8 cellular contexts compared by ENCODE assay signal in the genomic region with DNA sequence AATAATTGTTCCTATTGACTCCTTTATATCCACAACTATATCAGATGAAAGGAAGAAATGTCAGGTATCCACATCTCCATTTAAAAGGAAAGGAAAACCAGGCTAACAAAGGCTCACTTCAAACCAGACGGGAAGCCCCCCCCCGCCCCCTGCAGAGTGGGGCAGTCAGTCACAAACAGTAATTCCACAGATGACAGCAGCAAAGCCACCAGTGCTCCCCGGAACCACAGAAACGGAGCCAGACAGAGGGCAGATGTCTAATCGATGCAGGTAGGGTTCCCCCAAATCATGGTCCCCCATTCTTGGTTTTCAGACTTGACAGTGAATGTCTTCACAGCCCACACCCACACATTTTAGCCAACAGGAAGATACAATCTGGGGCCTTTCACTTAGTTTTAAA.
DNase-seq lines count a peak whose midpoint lies in the region; ATAC-seq and TF ChIP-seq lines count a peak whose summit lies in the region.

No MANE protein-coding gene starts in this region.

- DNase-seq in A673 (ENCODE audit: low spot score) (peak; percentile 33), right lobe of liver (no peak), posterior cingulate gyrus (no peak), Caco-2 (no peak)
- DNase-seq in activated T-cell treated with anti-CD3 and anti-CD28 coated beads, Interleukin-2, amount 50 U/mL, for 24 hours: peak; percentile 72

- TF ChIP-seq POLR2A in right lobe of liver (IDR thresholded peaks at IDR 0.05): no peak

- ATAC-seq in GM19397 (IDR thresholded peaks at IDR 0.05; ENCODE audit: unreplicated experiment) (peak; percentile 20), HG03432 (IDR thresholded peaks at IDR 0.05; ENCODE audit: unreplicated experiment) (peak; percentile 41), right lobe of liver (no peak)

- no peak for TF ChIP-seq CTCF in A673 (conservative IDR thresholded peaks at IDR 0.05; ENCODE audit: low read depth, low read length)
- no peak for TF ChIP-seq CTCF in right lobe of liver (IDR thresholded peaks at IDR 0.05)
- TF ChIP-seq CTCF in Caco-2 (IDR thresholded peaks at IDR 0.05; ENCODE audit: insufficient read depth in 1 of 2, low read depth in 1 of 2, low read length in 1 of 2, severe bottlenecking in 1 of 2, unreplicated experiment in 1 of 2): no peak

- POLR2A ChIA-PET in A673 (lab: Charles Lee; ENCODE audit: low non-redundant PET): no interaction called here
- POLR2A ChIA-PET in Caco-2 (lab: Charles Lee): no interaction called here

- WGBS in right lobe of liver (ENCODE audit: insufficient coverage, low coverage, low lambda C conversion rate, missing lambda C conversion rate): 24% methylated on average over 5 of the region's 5 CpGs

- H3K27ac ChIP-seq in A673 (ENCODE audit: low read depth, low read length, poor library complexity, severe bottlenecking): no peak overlapping the region
- H3K27ac ChIP-seq in right lobe of liver: peak overlapping the region; percentile 64 to 81 (median 77)

- intact Hi-C loops in A673 (cut with micrococcal nuclease; ENCODE audit: unreplicated experiment) (no loop called here), right lobe of liver (cut with DNase I) (no loop called here), posterior cingulate gyrus (cut with DNase I) (loop anchor here (10.0 kb wide), 1 partner anchor 99 kb away; a partner anchor contains a TSS), Caco-2 (cut with micrococcal nuclease; ENCODE audit: unreplicated experiment) (no loop called here)

- BruUV-seq in A673 (replicated peaks; lab: Mats Ljungman, UMichigan): no TSS peak
- BruUV-seq in Caco-2 (replicated peaks; lab: Mats Ljungman, UMichigan): no TSS peak

- H3K36me3 Mint-ChIP-seq in activated T-cell treated with anti-CD3 and anti-CD28 coated beads, Interleukin-2, amount 50 U/mL, for 24 hours (ENCODE audit: low read depth): peaks cover 74% of the 10 kb centered on the region
- H3K36me3 Mint-ChIP-seq in stimulated activated naive CD8-positive, alpha-beta T cell treated with anti-CD3 and anti-CD28 coated beads, Interleukin-15, Interleukin-2, amounts not matched to agents 100 ng/mL and 50 ng/mL, for 24 hours (ENCODE audit: low read depth): peaks cover 59% of the 10 kb centered on the region
- H3K36me3 Mint-ChIP-seq in Caco-2 (ENCODE audit: insufficient read depth, unreplicated experiment): peaks cover 90% of the 10 kb centered on the region

- H3K4me1 Mint-ChIP-seq in activated T-cell treated with anti-CD3 and anti-CD28 coated beads, Interleukin-2, amount 50 U/mL, for 24 hours (ENCODE audit: low read depth): peaks cover 90% of the 10 kb centered on the region
- H3K4me1 Mint-ChIP-seq in stimulated activated naive CD8-positive, alpha-beta T cell treated with anti-CD3 and anti-CD28 coated beads, Interleukin-15, Interleukin-2, amounts not matched to agents 100 ng/mL and 50 ng/mL, for 24 hours (ENCODE audit: low read depth): peaks cover 84% of the 10 kb centered on the region
- peaks cover 40% of the 10 kb centered on the region for H3K4me1 Mint-ChIP-seq in Caco-2 (ENCODE audit: low read depth, unreplicated experiment)

- H3K27me3 Mint-ChIP-seq in activated T-cell treated with anti-CD3 and anti-CD28 coated beads, Interleukin-2, amount 50 U/mL, for 24 hours: no peaks in the 10 kb centered on the region
- no peaks in the 10 kb centered on the region for H3K27me3 Mint-ChIP-seq in stimulated activated naive CD8-positive, alpha-beta T cell treated with anti-CD3 and anti-CD28 coated beads, Interleukin-15, Interleukin-2, amounts not matched to agents 100 ng/mL and 50 ng/mL, for 24 hours
- no peaks in the 10 kb centered on the region for H3K27me3 Mint-ChIP-seq in Caco-2 (ENCODE audit: insufficient read depth, unreplicated experiment)

- H3K9me3 ChIP-seq in A673 (ENCODE audit: low read depth, low read length, poor library complexity, severe bottlenecking): no peaks in the 10 kb centered on the region
- no peaks in the 10 kb centered on the region for H3K9me3 ChIP-seq in right lobe of liver
- no peaks in the 10 kb centered on the region for H3K9me3 ChIP-seq in Caco-2

- no peaks in the 10 kb centered on the region for H3K27me3 ChIP-seq in A673 (replicated peaks; ENCODE audit: insufficient read depth, low read depth, low read length, poor library complexity)
- no peaks in the 10 kb centered on the region for H3K27me3 ChIP-seq in right lobe of liver
- H3K27me3 ChIP-seq in Caco-2 (replicated peaks; ENCODE audit: control insufficient read depth, insufficient read depth, low read length): no peaks in the 10 kb centered on the region

- peaks cover 12% of the 10 kb centered on the region for H3K4me1 ChIP-seq in A673 (ENCODE audit: insufficient read depth, low read length, poor library complexity, severe bottlenecking)
- peaks cover 0 to 66% (median 23%) of the 10 kb centered on the region in 4 donors for H3K4me1 ChIP-seq in right lobe of liver
- H3K4me1 ChIP-seq in Caco-2: no peaks in the 10 kb centered on the region; the same call in 1 of the 2 replicates

- peak overlapping the region; percentile 66 for H3K4me3 Mint-ChIP-seq in activated T-cell treated with anti-CD3 and anti-CD28 coated beads, Interleukin-2, amount 50 U/mL, for 24 hours
- peak overlapping the region; percentile 79 for H3K4me3 Mint-ChIP-seq in stimulated activated naive CD8-positive, alpha-beta T cell treated with anti-CD3 and anti-CD28 coated beads, Interleukin-15, Interleukin-2, amounts not matched to agents 100 ng/mL and 50 ng/mL, for 24 hours
- H3K4me3 Mint-ChIP-seq in Caco-2 (ENCODE audit: unreplicated experiment): no peak overlapping the region

- CTCF ChIA-PET in A673 (lab: Charles Lee) (interaction anchor here (1.0 kb wide), 1 partner anchor 8 kb away, joined by 3 read pairs; no protein-coding TSS in a partner anchor), Caco-2 (lab: Charles Lee) (no interaction called here)

- no peaks in the 10 kb centered on the region for H3K9me3 Mint-ChIP-seq in activated T-cell treated with anti-CD3 and anti-CD28 coated beads, Interleukin-2, amount 50 U/mL, for 24 hours
- H3K9me3 Mint-ChIP-seq in stimulated activated naive CD8-positive, alpha-beta T cell treated with anti-CD3 and anti-CD28 coated beads, Interleukin-15, Interleukin-2, amounts not matched to agents 100 ng/mL and 50 ng/mL, for 24 hours: no peaks in the 10 kb centered on the region
- H3K9me3 Mint-ChIP-seq in Caco-2 (ENCODE audit: unreplicated experiment): peaks cover 11% of the 10 kb centered on the region

- H3K36me3 ChIP-seq in A673 (ENCODE audit: insufficient read depth, low read length, poor library complexity, severe bottlenecking) (no peaks in the 10 kb centered on the region), right lobe of liver (peaks cover 0 to 2% (median 0%) of the 10 kb centered on the region in 4 donors), Caco-2 (ENCODE audit: control insufficient read depth, insufficient read depth, low read length) (peaks cover 6% of the 10 kb centered on the region)

- H3K27ac Mint-ChIP-seq in activated T-cell treated with anti-CD3 and anti-CD28 coated beads, Interleukin-2, amount 50 U/mL, for 24 hours: peak overlapping the region; percentile 98
- peak overlapping the region; percentile 90 for H3K27ac Mint-ChIP-seq in stimulated activated naive CD8-positive, alpha-beta T cell treated with anti-CD3 and anti-CD28 coated beads, Interleukin-15, Interleukin-2, amounts not matched to agents 100 ng/mL and 50 ng/mL, for 24 hours
- no peak overlapping the region for H3K27ac Mint-ChIP-seq in Caco-2 (ENCODE audit: unreplicated experiment)

- H3K4me3 ChIP-seq in A673 (ENCODE audit: low read depth, low read length, poor library complexity, severe bottlenecking) (no peak overlapping the region), right lobe of liver (no peak overlapping the region), Caco-2 (ENCODE audit: low read depth, low read length) (no peak overlapping the region)

Comparison
In these comparisons a context has a peak if more than half of its experiments do, and no peak if none do; other contexts are left out.
1. DNase-seq: peak in A673 (single experiment) and activated T-cell treated with anti-CD3 and anti-CD28 coated beads, Interleukin-2, amount 50 U/mL, for 24 hours (single experiment); none in right lobe of liver (0 of 3), posterior cingulate gyrus (0 of 10) and Caco-2 (0 of 2).
2. ATAC-seq: peak in GM19397 (single experiment) and HG03432 (single experiment); none in right lobe of liver (0 of 4).